Comparison of ENCODE assay signal across 8 cellular contexts in the genomic region with DNA sequence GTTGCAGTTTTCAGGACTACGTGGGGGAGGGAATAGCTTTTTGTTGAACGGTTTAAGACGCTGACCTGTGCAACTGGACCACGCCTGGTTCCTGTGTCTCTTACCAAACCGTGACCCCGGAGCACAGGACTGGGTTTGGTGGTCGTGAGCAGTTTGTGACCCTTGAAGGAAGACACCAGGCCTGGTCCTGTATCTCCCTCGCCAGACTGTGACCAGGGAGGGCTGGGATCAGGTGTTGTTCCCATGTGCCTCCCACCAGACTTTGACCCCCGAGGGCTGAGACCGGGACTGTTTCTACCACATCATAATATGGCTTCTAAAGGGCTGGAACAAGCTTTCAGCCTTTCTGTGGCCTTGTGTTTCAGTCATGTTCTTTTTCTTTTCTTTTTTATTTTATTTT. TPM values are rescaled to one million over a fixed set of nuclear protein-coding genes. Genes with fewer than 3 reads are reported as not detected.
DNase-seq lines count a peak whose midpoint lies in the region; ATAC-seq, FAIRE-seq and TF ChIP-seq lines count a peak whose summit lies in the region.

No MANE protein-coding gene starts in this region.

- peaks cover 8 to 14% (median 13%) of the 10 kb centered on the region in 3 donors for H3K4me1 Mint-ChIP-seq in IgD-negative memory B cell

- TF ChIP-seq CTCF in AG04450 (IDR thresholded peaks at IDR 0.05; ENCODE audit: low read depth, low read length) (no peak), colonic mucosa (IDR thresholded peaks at IDR 0.05) (no peak)

- H3K4me1 ChIP-seq in colonic mucosa (no peaks in the 10 kb centered on the region), muscle layer of colon (ENCODE audit: insufficient read depth, low read length) (no peaks in the 10 kb centered on the region)

- POLR2A ChIA-PET in AG04450 (lab: Yijun Ruan, JAX) = interaction anchor here (0.7 kb wide), 1 partner anchor 57 kb away, joined by 4 read pairs; no protein-coding TSS in a partner anchor

- no peaks in the 10 kb centered on the region for H3K9me3 Mint-ChIP-seq in IgD-negative memory B cell

- peak overlapping the region; percentile 72 for H3K4me3 ChIP-seq in AG04450 (ENCODE audit: low read depth, low read length)
- peak overlapping the region; percentile 49 for H3K4me3 ChIP-seq in colonic mucosa
- peak overlapping the region; percentile 49 to 69 for H3K4me3 ChIP-seq in muscle layer of colon (ENCODE audit: low read depth in 1 of 2, low read length in 2 of 2)

- H3K27me3 Mint-ChIP-seq in IgD-negative memory B cell = no peaks in the 10 kb centered on the region

- no peak for FAIRE-seq in frontal cortex (lab: Jason Lieb, UNC)

- H3K36me3 Mint-ChIP-seq in IgD-negative memory B cell = no peaks in the 10 kb centered on the region

- H3K9me3 ChIP-seq in AG04450 (ENCODE audit: control insufficient read depth, insufficient read depth, low read length) = no peaks in the 10 kb centered on the region
- no peaks in the 10 kb centered on the region for H3K9me3 ChIP-seq in colonic mucosa
- no peaks in the 10 kb centered on the region for H3K9me3 ChIP-seq in muscle layer of colon (ENCODE audit: low read length)

- peak overlapping the region; percentile 33 to 77 for H3K9ac ChIP-seq in colonic mucosa (ENCODE audit: low read depth in 2 of 2, low read length in 2 of 2)
- H3K9ac ChIP-seq in muscle layer of colon (ENCODE audit: low read length) = peak overlapping the region; percentile 11

- H3K27ac Mint-ChIP-seq in IgD-negative memory B cell = peak overlapping the region; percentile 61 to 90 (median 78)

- no peaks in the 10 kb centered on the region for H3K36me3 ChIP-seq in colonic mucosa
- H3K36me3 ChIP-seq in muscle layer of colon (ENCODE audit: insufficient read depth, low read length) = peaks cover 11% of the 10 kb centered on the region

- intact Hi-C loops in colonic mucosa (cut with DNase I) = no loop called here

- DNase-seq in AG04450 (ENCODE audit: low read depth, low spot score) (no peak), colonic mucosa (peak; percentile 38), mucosa of gallbladder (ENCODE audit: low spot score) (no peak), NCI-H1092 (lab: John Stamatoyannopoulos, UW) (no peak), frontal cortex (ENCODE audit: low spot score in 2 of 2) (no peak)

- H3K4me3 Mint-ChIP-seq in IgD-negative memory B cell = peak overlapping the region; percentile 86 to 95 (median 92)

- CTCF ChIA-PET in AG04450 (lab: Charles Lee) = interaction anchor here (0.6 kb wide), 2 partner anchors 56 to 369 kb away, joined by 3 read pairs; no protein-coding TSS in a partner anchor

- ATAC-seq in GM21390 (IDR thresholded peaks at IDR 0.05; ENCODE audit: unreplicated experiment) = no peak

- H3K27ac ChIP-seq in AG04450 (ENCODE audit: low read depth, low read length) (no peak overlapping the region), colonic mucosa (peak overlapping the region; percentile 41), muscle layer of colon (ENCODE audit: low read depth, low read length) (peak overlapping the region; percentile 1)

- H3K27me3 ChIP-seq in AG04450 (ENCODE audit: control insufficient read depth, insufficient read depth, low read length) (no peaks in the 10 kb centered on the region), colonic mucosa (no peaks in the 10 kb centered on the region), muscle layer of colon (ENCODE audit: control insufficient read depth in 1 of 2, insufficient read depth in 2 of 2, low read length in 2 of 2) (no peaks in the 10 kb centered on the region)

RNA-seq across cellular contexts. Expression of a gene that starts 0.7 kb away (rescaled TPM):
- 19.8 and 23.8 TPM in 2 replicates for polyA plus RNA-seq in AG04450 (2011; rRNA removed)
- polyA minus RNA-seq in AG04450 (2011; rRNA and poly(A)+ RNA removed) = 35.1 and 41.7 TPM in 2 replicates
- polyA plus RNA-seq in IgD-negative memory B cell = 61.2 TPM
- total RNA-seq in colonic mucosa = 100 to 1,000 TPM; 225 to 271 TPM
- 127 TPM for total RNA-seq in mucosa of gallbladder
- total RNA-seq in frontal cortex = 53.4 TPM

RNA-seq across cellular contexts. Expression of a gene that starts 13.5 kb away (rescaled TPM):
- 8.4 and 11.6 TPM in 2 replicates for polyA plus RNA-seq in AG04450 (2011; rRNA removed)
- 9.0 and 10.5 TPM in 2 replicates for polyA minus RNA-seq in AG04450 (2011; rRNA and poly(A)+ RNA removed)
- 11.9 TPM for polyA plus RNA-seq in IgD-negative memory B cell
- 1 to 10 TPM; 3.6 to 5.3 TPM for total RNA-seq in colonic mucosa
- 11.8 TPM for total RNA-seq in mucosa of gallbladder
- 7.3 TPM for total RNA-seq in frontal cortex

RNA-seq across cellular contexts. Expression of a gene that starts 17.2 kb away (rescaled TPM):
- polyA plus RNA-seq in AG04450 (2011; rRNA removed) (7.9 and 9.3 TPM in 2 replicates), IgD-negative memory B cell (22.8 TPM)
- polyA minus RNA-seq in AG04450 (2011; rRNA and poly(A)+ RNA removed) = 10.9 and 17.6 TPM in 2 replicates
- total RNA-seq in colonic mucosa (10 to 100 TPM in 1 of 2 donors, 1 to 10 TPM in 1; 8.1 to 11.6 TPM), mucosa of gallbladder (17.8 TPM), frontal cortex (4.9 TPM)

RNA-seq across cellular contexts. Expression of a gene that starts 46.3 kb away (rescaled TPM):
- 19.7 and 26.3 TPM in 2 replicates for polyA plus RNA-seq in AG04450 (2011; rRNA removed)
- 18.3 and 19.3 TPM in 2 replicates for polyA minus RNA-seq in AG04450 (2011; rRNA and poly(A)+ RNA removed)
- 53.8 TPM for polyA plus RNA-seq in IgD-negative memory B cell
- 10 to 100 TPM; 18.0 to 38.7 TPM for total RNA-seq in colonic mucosa
- 24.6 TPM for total RNA-seq in mucosa of gallbladder
- total RNA-seq in frontal cortex = 36.3 TPM

RNA-seq across cellular contexts. Expression of a gene that starts 52.0 kb away (rescaled TPM):
- polyA plus RNA-seq in AG04450 (2011; rRNA removed) (294 and 317 TPM in 2 replicates), IgD-negative memory B cell (278 TPM)
- 187 and 200 TPM in 2 replicates for polyA minus RNA-seq in AG04450 (2011; rRNA and poly(A)+ RNA removed)
- total RNA-seq in colonic mucosa (100 to 1,000 TPM in 1 of 2 donors, 10 to 100 TPM in 1; 92.1 to 175 TPM), mucosa of gallbladder (46.0 TPM), frontal cortex (188 TPM)
